Comparison of ENCODE assay signal across 10 cellular contexts in the genomic region with DNA sequence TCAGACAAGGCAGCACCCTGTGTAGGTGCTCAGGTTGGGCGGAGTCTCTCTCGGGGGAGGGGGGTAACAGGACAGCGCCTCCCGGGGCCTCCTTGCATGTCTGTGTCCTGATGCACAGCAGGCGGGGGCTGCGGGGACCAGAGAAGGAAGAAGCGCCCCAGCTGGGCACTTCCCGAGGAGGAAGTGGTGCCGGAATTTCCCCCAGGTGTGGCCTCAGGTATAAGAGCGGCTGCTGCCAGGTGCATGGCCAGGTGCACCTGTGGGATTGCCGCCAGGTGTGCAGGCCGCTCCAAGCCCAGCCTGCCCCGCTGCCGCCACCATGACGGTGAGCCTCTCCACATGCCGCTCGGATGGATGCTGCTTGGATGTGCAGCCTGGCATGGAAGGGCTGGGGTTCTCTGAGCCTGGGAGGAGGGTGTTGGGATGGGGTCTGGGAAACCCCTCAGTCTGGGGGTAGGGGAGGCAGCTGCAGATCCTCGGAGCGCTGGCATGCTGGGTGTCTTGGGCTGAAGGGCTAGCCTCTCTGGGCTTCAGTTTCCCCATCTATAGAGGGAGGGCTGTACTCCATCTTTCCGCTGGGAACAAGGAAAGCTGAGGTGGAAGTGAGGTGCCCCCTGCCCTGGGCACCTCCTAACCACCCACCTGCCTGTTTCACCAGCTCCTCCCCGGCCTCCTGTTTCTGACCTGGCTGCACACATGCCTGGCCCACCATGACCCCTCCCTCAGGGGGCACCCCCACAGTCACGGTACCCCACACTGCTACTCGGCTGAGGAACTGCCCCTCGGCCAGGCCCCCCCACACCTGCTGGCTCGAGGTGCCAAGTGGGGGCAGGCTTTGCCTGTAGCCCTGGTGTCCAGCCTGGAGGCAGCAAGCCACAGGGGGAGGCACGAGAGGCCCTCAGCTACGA. TPM values are rescaled to one million over a fixed set of nuclear protein-coding genes. Genes with fewer than 3 reads are reported as not detected.
A peak's percentile ranks its signal among the peaks of the same experiment; 100 is the strongest.
DNase-seq lines count a peak whose midpoint lies in the region; ATAC-seq lines count a peak whose summit lies in the region.
"Had no signal": no experiment of that assay in that cellular context is flagged by ENCODE, and none has a peak within 500 bp of the region (broad histone marks: within the 10 kb centered on the region; RNA-seq: fewer than 3 reads in every experiment).

Gene IL17C (plus strand): TSS at position 250 of the 908 bp plus-strand sequence. CDS start 70 bp downstream, at position 320.

- peaks cover 0 to 6% of the 10 kb centered on the region in 2 donors for H3K27me3 ChIP-seq in naive thymus-derived CD4-positive, alpha-beta T cell (ENCODE audit: control insufficient read depth in 2 of 2, insufficient read depth in 2 of 2, low read length in 2 of 2)

- intact Hi-C loops in naive thymus-derived CD4-positive, alpha-beta T cell (cut with micrococcal nuclease), result loop anchor here in 1 of 2 donors (5.0 kb wide), 2 partner anchors 64 to 66 kb away; partner anchors contain the start of gene ZC3H18

- no peaks in the 10 kb centered on the region for H3K9me3 Mint-ChIP-seq in naive thymus-derived CD4-positive, alpha-beta T cell
- no peaks in the 10 kb centered on the region for H3K9me3 Mint-ChIP-seq in activated CD8-positive, alpha-beta memory T cell treated with anti-CD3 and anti-CD28 coated beads, Interleukin-2, amount 10 ng/mL, durations not matched to agents 7 days and 5 days (ENCODE audit: low read depth)

- peak within 1 kb of the TSS in 6 of 9 donors; percentile 0 to 85 (median 48) for H3K27ac Mint-ChIP-seq in naive thymus-derived CD4-positive, alpha-beta T cell
- H3K27ac Mint-ChIP-seq in activated CD8-positive, alpha-beta memory T cell treated with anti-CD3 and anti-CD28 coated beads, Interleukin-2, amount 10 ng/mL, durations not matched to agents 7 days and 5 days, result no peak within 1 kb of the TSS

- peaks cover 21 to 34% of the 10 kb centered on the region in 2 donors for H3K4me1 ChIP-seq in naive thymus-derived CD4-positive, alpha-beta T cell (ENCODE audit: control insufficient read depth in 2 of 2, insufficient read depth in 2 of 2, low read length in 2 of 2)

- ATAC-seq in naive thymus-derived CD4-positive, alpha-beta T cell, result no peak
- no peak for ATAC-seq in HG02973 (IDR thresholded peaks at IDR 0.05; ENCODE audit: unreplicated experiment)
- ATAC-seq in activated CD8-positive, alpha-beta memory T cell treated with anti-CD3 and anti-CD28 coated beads, Interleukin-2, amount 10 ng/mL, durations not matched to agents 7 days and 5 days, result no peak

- H3K36me3 ChIP-seq in naive thymus-derived CD4-positive, alpha-beta T cell (ENCODE audit: control insufficient read depth in 2 of 3, insufficient read depth in 3 of 3, low read length in 3 of 3), result peaks cover 0 to 11% (median 0%) of the 10 kb centered on the region in 3 experiments
- H3K36me3 ChIP-seq: thoracic aorta had no signal

- peak; percentile 58 to 82 (median 72) for DNase-seq in NCI-H1417 (lab: John Stamatoyannopoulos, UW)
- no peak for DNase-seq in NCI-H1417 treated with DMSO at 0.1 percent for 48 hours (lab: John Stamatoyannopoulos, UW)
- peak; percentile 58 for DNase-seq in NAMALWA (ENCODE audit: low spot score)
- DNase-seq in SW480 (ENCODE audit: low spot score), result peak; percentile 66
- no peak for DNase-seq in naive thymus-derived CD4-positive, alpha-beta T cell
- DNase-seq in HK-2 (ENCODE audit: unreplicated experiment), result no peak
- no peak for DNase-seq in activated CD8-positive, alpha-beta memory T cell treated with anti-CD3 and anti-CD28 coated beads, Interleukin-2, amount 10 ng/mL, durations not matched to agents 7 days and 5 days
- DNase-seq: 8988T had no signal

- peaks cover 27 to 49% (median 33%) of the 10 kb centered on the region in 7 donors for H3K4me1 Mint-ChIP-seq in naive thymus-derived CD4-positive, alpha-beta T cell
- H3K4me1 Mint-ChIP-seq in activated CD8-positive, alpha-beta memory T cell treated with anti-CD3 and anti-CD28 coated beads, Interleukin-2, amount 10 ng/mL, durations not matched to agents 7 days and 5 days, result peaks cover 29% of the 10 kb centered on the region

- H3K9me3 ChIP-seq in naive thymus-derived CD4-positive, alpha-beta T cell (ENCODE audit: control insufficient read depth in 2 of 3, low read length in 3 of 3), result no peaks in the 10 kb centered on the region
- H3K9me3 ChIP-seq: thoracic aorta had no signal

- peaks cover 0 to 7% (median 0%) of the 10 kb centered on the region in 5 donors for H3K36me3 Mint-ChIP-seq in naive thymus-derived CD4-positive, alpha-beta T cell
- H3K36me3 Mint-ChIP-seq in activated CD8-positive, alpha-beta memory T cell treated with anti-CD3 and anti-CD28 coated beads, Interleukin-2, amount 10 ng/mL, durations not matched to agents 7 days and 5 days, result peaks cover 7% of the 10 kb centered on the region

- H3K27ac ChIP-seq in naive thymus-derived CD4-positive, alpha-beta T cell (ENCODE audit: low read depth, low read length), result no peak within 1 kb of the TSS
- H3K27ac ChIP-seq: thoracic aorta had no signal

- peak within 1 kb of the TSS in 9 of 10 donors; percentile 34 to 63 (median 46) for H3K4me3 Mint-ChIP-seq in naive thymus-derived CD4-positive, alpha-beta T cell
- no peak within 1 kb of the TSS for H3K4me3 Mint-ChIP-seq in activated CD8-positive, alpha-beta memory T cell treated with anti-CD3 and anti-CD28 coated beads, Interleukin-2, amount 10 ng/mL, durations not matched to agents 7 days and 5 days

- CTCF ChIA-PET in naive thymus-derived CD4-positive, alpha-beta T cell (lab: Charles Lee), result interaction anchor here (0.7 kb wide), 1 partner anchor 714 kb away, joined by 3 read pairs; no protein-coding TSS in a partner anchor
- CTCF ChIA-PET in activated CD8-positive, alpha-beta memory T cell treated with anti-CD3 and anti-CD28 coated beads, Interleukin-2, amount 10 ng/mL, durations not matched to agents 7 days and 5 days (lab: Charles Lee), result interaction anchor here (1.2 to 2.0 kb wide), 3 partner anchors 11 to 68 kb away, joined by 3 to 8 read pairs (median 4); partner anchors contain the start of gene ZC3H18

- no peak within 1 kb of the TSS for H3K4me3 ChIP-seq in naive thymus-derived CD4-positive, alpha-beta T cell (ENCODE audit: low read length)
- H3K4me3 ChIP-seq: thoracic aorta had no signal

- POLR2A ChIA-PET in naive thymus-derived CD4-positive, alpha-beta T cell (lab: Charles Lee), result interaction anchor here (0.5 to 3.1 kb wide), 3 partner anchors 10 to 49 kb away, joined by 3 to 11 read pairs (median 7); no protein-coding TSS in a partner anchor

- peaks cover 0 to 42% (median 13%) of the 10 kb centered on the region in 5 donors for H3K27me3 Mint-ChIP-seq in naive thymus-derived CD4-positive, alpha-beta T cell
- peaks cover 44% of the 10 kb centered on the region for H3K27me3 Mint-ChIP-seq in activated CD8-positive, alpha-beta memory T cell treated with anti-CD3 and anti-CD28 coated beads, Interleukin-2, amount 10 ng/mL, durations not matched to agents 7 days and 5 days

RNA-seq across cellular contexts. Expression of gene IL17C, which starts in this region (rescaled TPM):
- total RNA-seq in naive thymus-derived CD4-positive, alpha-beta T cell, result under 1 TPM in 1 of 5 experiments, not detected in 4; 0.37 TPM
- not detected for polyA plus RNA-seq in naive thymus-derived CD4-positive, alpha-beta T cell
- total RNA-seq in activated CD8-positive, alpha-beta memory T cell treated with anti-CD3 and anti-CD28 coated beads, Interleukin-2, amount 10 ng/mL, durations not matched to agents 7 days and 5 days, result under 1 TPM in 1 of 2 experiments, not detected in 1; 0.29 TPM

Comparison
In these comparisons a context has a peak if more than half of its experiments do, and no peak if none do; other contexts are left out.
1. DNase-seq: peak in NCI-H1417 (3 of 3), NAMALWA (single experiment) and SW480 (single experiment); none in NCI-H1417 treated with DMSO at 0.1 percent for 48 hours (single experiment), naive thymus-derived CD4-positive, alpha-beta T cell (0 of 9), HK-2 (single experiment) and activated CD8-positive, alpha-beta memory T cell treated with anti-CD3 and anti-CD28 coated beads, Interleukin-2, amount 10 ng/mL, durations not matched to agents 7 days and 5 days (single experiment).